Comparison of ENCODE assay signal across 8 cellular contexts in genomic region chr1:111450185-111450584, GRCh38. TPM values are rescaled to one million over a fixed set of nuclear protein-coding genes. Genes with fewer than 3 reads are reported as not detected.
DNase-seq lines count a peak whose midpoint lies in the region; ATAC-seq lines count a peak whose summit lies in the region.
"Had no signal": no experiment of that assay in that cellular context is flagged by ENCODE, and none has a peak within 500 bp of the region (broad histone marks: within the 10 kb centered on the region; RNA-seq: fewer than 3 reads in every experiment).

No MANE protein-coding gene starts in this region.

- peaks cover 81% of the 10 kb centered on the region for H3K36me3 Mint-ChIP-seq in activated T-helper 2 cell treated with anti-CD3 and anti-CD28 coated beads, Interferon-gamma antibody, Interleukin-2, Interleukin-4, amounts not matched to agents 10 μg/mL and 5 μg/mL and 100 μg/mL, durations not matched to agents 14 hours and 24 hours and 36 hours (ENCODE audit: low read depth)
- peaks cover 11 to 27% (median 16%) of the 10 kb centered on the region in 3 donors for H3K36me3 Mint-ChIP-seq in immature natural killer cell

- H3K4me3 ChIP-seq in HUES48 (ENCODE audit: low read depth, low read length): peak overlapping the region; percentile 94

- intact Hi-C loops in activated T-helper 2 cell treated with anti-CD3 and anti-CD28 coated beads, Interferon-gamma antibody, Interleukin-2, Interleukin-4, amounts not matched to agents 10 μg/mL and 5 μg/mL and 100 μg/mL, durations not matched to agents 14 hours and 24 hours and 36 hours (cut with micrococcal nuclease): loop anchor here (5.0 kb wide), 1 partner anchor 172 kb away; no protein-coding TSS in a partner anchor

- peak overlapping the region; percentile 96 for H3K27ac Mint-ChIP-seq in activated T-helper 2 cell treated with anti-CD3 and anti-CD28 coated beads, Interferon-gamma antibody, Interleukin-2, Interleukin-4, amounts not matched to agents 10 μg/mL and 5 μg/mL and 100 μg/mL, durations not matched to agents 14 hours and 24 hours and 36 hours
- peak overlapping the region; percentile 92 to 99 (median 99) for H3K27ac Mint-ChIP-seq in immature natural killer cell
- peak overlapping the region; percentile 99 to 100 for H3K27ac Mint-ChIP-seq in stimulated activated naive CD8-positive, alpha-beta T cell treated with anti-CD3 and anti-CD28 coated beads, Interleukin-15, amount 100 ng/mL, for 72 hours

- ATAC-seq in stimulated activated naive CD8-positive, alpha-beta T cell treated with anti-CD3 and anti-CD28 coated beads, Interleukin-15, amount 100 ng/mL, for 72 hours: no peak
- ATAC-seq in GM21576 (IDR thresholded peaks at IDR 0.05; ENCODE audit: unreplicated experiment) (no peak), HG03457 (IDR thresholded peaks at IDR 0.05; ENCODE audit: unreplicated experiment) (no peak), HG03280 (IDR thresholded peaks at IDR 0.05; ENCODE audit: unreplicated experiment) (no peak)

- peaks cover 58% of the 10 kb centered on the region for H3K36me3 ChIP-seq in HUES48 (ENCODE audit: control insufficient read depth, insufficient read depth, low read length)

- no peak for DNase-seq in activated T-helper 2 cell treated with anti-CD3 and anti-CD28 coated beads, Interferon-gamma antibody, Interleukin-2, Interleukin-4, amounts not matched to agents 10 μg/mL and 5 μg/mL and 100 μg/mL, durations not matched to agents 14 hours and 24 hours and 36 hours (ENCODE audit: low spot score)
- no peak for DNase-seq in immature natural killer cell
- DNase-seq in stimulated activated naive CD8-positive, alpha-beta T cell treated with anti-CD3 and anti-CD28 coated beads, Interleukin-15, amount 100 ng/mL, for 72 hours: no peak

- no peaks in the 10 kb centered on the region for H3K9me3 ChIP-seq in HUES48 (ENCODE audit: control insufficient read depth, insufficient read depth, low read length)

- no peaks in the 10 kb centered on the region for H3K9me3 Mint-ChIP-seq in activated T-helper 2 cell treated with anti-CD3 and anti-CD28 coated beads, Interferon-gamma antibody, Interleukin-2, Interleukin-4, amounts not matched to agents 10 μg/mL and 5 μg/mL and 100 μg/mL, durations not matched to agents 14 hours and 24 hours and 36 hours
- H3K9me3 Mint-ChIP-seq in immature natural killer cell: peaks cover 0 to 2% (median 0%) of the 10 kb centered on the region in 6 donors
- H3K9me3 Mint-ChIP-seq in stimulated activated naive CD8-positive, alpha-beta T cell treated with anti-CD3 and anti-CD28 coated beads, Interleukin-15, amount 100 ng/mL, for 72 hours: no peaks in the 10 kb centered on the region

- H3K4me1 Mint-ChIP-seq in activated T-helper 2 cell treated with anti-CD3 and anti-CD28 coated beads, Interferon-gamma antibody, Interleukin-2, Interleukin-4, amounts not matched to agents 10 μg/mL and 5 μg/mL and 100 μg/mL, durations not matched to agents 14 hours and 24 hours and 36 hours (ENCODE audit: low read depth): peaks cover 53% of the 10 kb centered on the region
- peaks cover 68 to 93% of the 10 kb centered on the region in 2 donors for H3K4me1 Mint-ChIP-seq in immature natural killer cell
- peaks cover 71% of the 10 kb centered on the region for H3K4me1 Mint-ChIP-seq in stimulated activated naive CD8-positive, alpha-beta T cell treated with anti-CD3 and anti-CD28 coated beads, Interleukin-15, amount 100 ng/mL, for 72 hours

- no peaks in the 10 kb centered on the region for H3K4me1 ChIP-seq in HUES48 (ENCODE audit: control insufficient read depth, insufficient read depth, low read length)

- peak overlapping the region; percentile 84 for H3K9ac ChIP-seq in HUES48 (ENCODE audit: low read depth, low read length)

- H3K4me3 Mint-ChIP-seq in activated T-helper 2 cell treated with anti-CD3 and anti-CD28 coated beads, Interferon-gamma antibody, Interleukin-2, Interleukin-4, amounts not matched to agents 10 μg/mL and 5 μg/mL and 100 μg/mL, durations not matched to agents 14 hours and 24 hours and 36 hours (ENCODE audit: low read depth): peak overlapping the region; percentile 100
- H3K4me3 Mint-ChIP-seq in immature natural killer cell: peak overlapping the region; percentile 99 to 100 (median 100)
- peak overlapping the region; percentile 100 for H3K4me3 Mint-ChIP-seq in stimulated activated naive CD8-positive, alpha-beta T cell treated with anti-CD3 and anti-CD28 coated beads, Interleukin-15, amount 100 ng/mL, for 72 hours

- H3K27me3 ChIP-seq in HUES48 (ENCODE audit: control insufficient read depth, insufficient read depth, low read length): no peaks in the 10 kb centered on the region

- no peaks in the 10 kb centered on the region for H3K27me3 Mint-ChIP-seq in activated T-helper 2 cell treated with anti-CD3 and anti-CD28 coated beads, Interferon-gamma antibody, Interleukin-2, Interleukin-4, amounts not matched to agents 10 μg/mL and 5 μg/mL and 100 μg/mL, durations not matched to agents 14 hours and 24 hours and 36 hours (ENCODE audit: low read depth)
- peaks cover 4 to 7% (median 6%) of the 10 kb centered on the region in 3 donors for H3K27me3 Mint-ChIP-seq in immature natural killer cell (ENCODE audit: low read depth in 3 of 3)
- H3K27me3 Mint-ChIP-seq in stimulated activated naive CD8-positive, alpha-beta T cell treated with anti-CD3 and anti-CD28 coated beads, Interleukin-15, amount 100 ng/mL, for 72 hours: no peaks in the 10 kb centered on the region

- no peak overlapping the region for H3K27ac ChIP-seq in HUES48 (ENCODE audit: low read depth, low read length)

RNA-seq across cellular contexts. Expression of gene ATP5PB, which starts 0.9 kb away (rescaled TPM):
- total RNA-seq in activated T-helper 2 cell treated with anti-CD3 and anti-CD28 coated beads, Interferon-gamma antibody, Interleukin-2, Interleukin-4, amounts not matched to agents 10 μg/mL and 5 μg/mL and 100 μg/mL, durations not matched to agents 14 hours and 24 hours and 36 hours: 294 and 308 TPM in 2 replicates
- polyA plus RNA-seq in immature natural killer cell: 100 to 1,000 TPM; 495 to 624 (median 521) TPM

RNA-seq across cellular contexts. Expression of gene WDR77, which starts 1.1 kb away (rescaled TPM):
- total RNA-seq in activated T-helper 2 cell treated with anti-CD3 and anti-CD28 coated beads, Interferon-gamma antibody, Interleukin-2, Interleukin-4, amounts not matched to agents 10 μg/mL and 5 μg/mL and 100 μg/mL, durations not matched to agents 14 hours and 24 hours and 36 hours: 46.5 and 52.6 TPM in 2 replicates
- polyA plus RNA-seq in immature natural killer cell: 10 to 100 TPM; 33.6 to 37.9 (median 36.3) TPM

RNA-seq across cellular contexts. Expression of gene OVGP1, which starts 22.6 kb away (rescaled TPM):
- total RNA-seq in activated T-helper 2 cell treated with anti-CD3 and anti-CD28 coated beads, Interferon-gamma antibody, Interleukin-2, Interleukin-4, amounts not matched to agents 10 μg/mL and 5 μg/mL and 100 μg/mL, durations not matched to agents 14 hours and 24 hours and 36 hours: 0.57 and 0.85 TPM in 2 replicates
- not detected for polyA plus RNA-seq in immature natural killer cell

RNA-seq across cellular contexts. Expression of gene C1orf162, which starts 23.6 kb away (rescaled TPM):
- 4.3 and 4.7 TPM in 2 replicates for total RNA-seq in activated T-helper 2 cell treated with anti-CD3 and anti-CD28 coated beads, Interferon-gamma antibody, Interleukin-2, Interleukin-4, amounts not matched to agents 10 μg/mL and 5 μg/mL and 100 μg/mL, durations not matched to agents 14 hours and 24 hours and 36 hours
- polyA plus RNA-seq in immature natural killer cell: 100 to 1,000 TPM; 421 to 818 (median 559) TPM

RNA-seq across cellular contexts. Expression of gene ADORA3, which starts 53.2 kb away (rescaled TPM):
- total RNA-seq in activated T-helper 2 cell treated with anti-CD3 and anti-CD28 coated beads, Interferon-gamma antibody, Interleukin-2, Interleukin-4, amounts not matched to agents 10 μg/mL and 5 μg/mL and 100 μg/mL, durations not matched to agents 14 hours and 24 hours and 36 hours: not detected in 2 replicates
- polyA plus RNA-seq in immature natural killer cell: under 1 TPM in 1 of 3 donors, not detected in 2; 0.23 TPM
- total RNA-seq: renal cortical epithelial cell had no signal
